ENCODE assay signal across 1 cellular context in genomic region chr21:33199516-33200217, GRCh38.
TF ChIP-seq lines count a peak whose summit lies in the region.

No MANE protein-coding gene starts in this region.

TF ChIP-seq in K562, 482 proteins besides CTCF, POLR2A, EP300 and RAD21 (continued from another document and continues in another):
- no peak for TF ChIP-seq ZNF518B (CRISPR knock-in tag; IDR thresholded peaks at IDR 0.05)
- peak; percentile 91 for TF ChIP-seq JUND (IDR thresholded peaks at IDR 0.05; ENCODE audit: borderline replicate concordance, low read depth, low read length)
- TF ChIP-seq JUND (tag; IDR thresholded peaks at IDR 0.05; ENCODE audit: borderline replicate concordance, low read depth, low read length), result peak; percentile 97
- no peak for TF ChIP-seq FOXP4 (CRISPR knock-in tag; IDR thresholded peaks at IDR 0.05; ENCODE audit: borderline replicate concordance)
- TF ChIP-seq HCFC1 (IDR thresholded peaks at IDR 0.05; ENCODE audit: low read depth, low read length), result 0 out of 2 replicates have a peak, but pooled peaks have one; percentile 26
- TF ChIP-seq CREB3L1 (IDR thresholded peaks at IDR 0.05; ENCODE audit: borderline replicate concordance, low read depth), result no peak
- TF ChIP-seq ZNF431 (CRISPR knock-in tag; IDR thresholded peaks at IDR 0.05), result no peak
- TF ChIP-seq ESRRB (CRISPR knock-in tag; IDR thresholded peaks at IDR 0.05; ENCODE audit: borderline replicate concordance), result no peak
- TF ChIP-seq ATF3 (IDR thresholded peaks at IDR 0.05), result peak; percentile 97
- peak; percentile 95 for TF ChIP-seq ATF3 (CRISPR knock-in tag; conservative IDR thresholded peaks at IDR 0.05)
- no peak for TF ChIP-seq MCM5 (IDR thresholded peaks at IDR 0.05; ENCODE audit: low read depth)
- TF ChIP-seq MAFF (IDR thresholded peaks at IDR 0.05; ENCODE audit: low read length), result peak; percentile 83
- TF ChIP-seq NFXL1 (CRISPR knock-in tag; IDR thresholded peaks at IDR 0.05), result no peak
- no peak for TF ChIP-seq ZNF512 (tag; IDR thresholded peaks at IDR 0.05)
- no peak for TF ChIP-seq CBX5 (IDR thresholded peaks at IDR 0.05; ENCODE audit: borderline replicate concordance, low read depth)
- TF ChIP-seq ZNF668 (CRISPR knock-in tag; IDR thresholded peaks at IDR 0.05), result no peak
- TF ChIP-seq NFE2 (IDR thresholded peaks at IDR 0.05; ENCODE audit: low read depth), result peak; percentile 45; the same call in 1 of the 2 replicates
- TF ChIP-seq E2F8 (IDR thresholded peaks at IDR 0.05; ENCODE audit: low read depth, partially characterized antibody), result no peak
- TF ChIP-seq TGIF2 (CRISPR knock-in tag; IDR thresholded peaks at IDR 0.05), result no peak
- peak; percentile 91 for TF ChIP-seq ARID2 (IDR thresholded peaks at IDR 0.05)
- TF ChIP-seq TSHZ1 (CRISPR knock-in tag; IDR thresholded peaks at IDR 0.05), result no peak
- TF ChIP-seq GMEB1 (CRISPR knock-in tag; IDR thresholded peaks at IDR 0.05), result 0 out of 2 replicates have a peak, but pooled peaks have one; percentile 16
- no peak for TF ChIP-seq ZNF436 (CRISPR knock-in tag; IDR thresholded peaks at IDR 0.05)
- TF ChIP-seq NCOA6 (IDR thresholded peaks at IDR 0.05), result no peak
- TF ChIP-seq RB1 (IDR thresholded peaks at IDR 0.05; ENCODE audit: low read depth), result peak; percentile 48; the same call in 1 of the 2 replicates
- peak; percentile 44; the same call in 1 of the 2 replicates for TF ChIP-seq CTBP1 (IDR thresholded peaks at IDR 0.05; ENCODE audit: borderline replicate concordance)
- TF ChIP-seq ELF2 (CRISPR knock-in tag; IDR thresholded peaks at IDR 0.05), result no peak
- no peak for TF ChIP-seq FOXP1 (CRISPR knock-in tag; IDR thresholded peaks at IDR 0.05)
- no peak for TF ChIP-seq ZSCAN32 (CRISPR knock-in tag; IDR thresholded peaks at IDR 0.05)
- TF ChIP-seq EP400 (IDR thresholded peaks at IDR 0.05), result 0 out of 2 replicates have a peak, but pooled peaks have one; percentile 18
- no peak for TF ChIP-seq ZNF395 (CRISPR knock-in tag; IDR thresholded peaks at IDR 0.05)
- TF ChIP-seq CREB1 (IDR thresholded peaks at IDR 0.05), result no peak
- peak; percentile 34; the same call in 1 of the 2 replicates for TF ChIP-seq CREB1 (CRISPR knock-in tag; IDR thresholded peaks at IDR 0.05)
- TF ChIP-seq ZNF224 (CRISPR knock-in tag; IDR thresholded peaks at IDR 0.05), result no peak
- peak; percentile 45; the same call in 1 of the 2 replicates for TF ChIP-seq CEBPG (CRISPR knock-in tag; IDR thresholded peaks at IDR 0.05)
- TF ChIP-seq CEBPG (tag; conservative IDR thresholded peaks at IDR 0.05 in 1 of 2, IDR thresholded peaks at IDR 0.05 in 1 of 2), result 0 out of 4 replicates have a peak, but pooled peaks of 1 of the 2 experiments have one; percentile 41
- TF ChIP-seq SAFB (IDR thresholded peaks at IDR 0.05; ENCODE audit: borderline replicate concordance, low read depth, low read length), result no peak
- TF ChIP-seq ZNF644 (tag; IDR thresholded peaks at IDR 0.05; ENCODE audit: low read depth), result no peak
- no peak for TF ChIP-seq POLR2AphosphoS2 (IDR thresholded peaks at IDR 0.05; ENCODE audit: low read length)
- TF ChIP-seq NR4A1 (CRISPR knock-in tag; IDR thresholded peaks at IDR 0.05), result no peak
- TF ChIP-seq NR4A1 (tag; IDR thresholded peaks at IDR 0.05), result no peak
- no peak for TF ChIP-seq ZC3H4 (CRISPR knock-in tag; IDR thresholded peaks at IDR 0.05; ENCODE audit: borderline replicate concordance)
- no peak for TF ChIP-seq HDGF (IDR thresholded peaks at IDR 0.05)
- TF ChIP-seq RHOXF2B (CRISPR knock-in tag; conservative IDR thresholded peaks at IDR 0.05), result no peak
- 0 out of 2 replicates have a peak, but pooled peaks have one; percentile 65 for TF ChIP-seq KAT7 (CRISPR knock-in tag; IDR thresholded peaks at IDR 0.05; ENCODE audit: borderline replicate concordance)
- no peak for TF ChIP-seq WHSC1 (IDR thresholded peaks at IDR 0.05; ENCODE audit: low read length)
- TF ChIP-seq TBL1XR1 (IDR thresholded peaks at IDR 0.05; ENCODE audit: low read length in 2 of 2), result peak in 1 of 2 experiments; percentile 40; a peak in 1 of 4 replicates
- no peak for TF ChIP-seq ZNF75A (CRISPR knock-in tag; IDR thresholded peaks at IDR 0.05)
- peak in 1 of 2 experiments; percentile 29; a peak in 1 of 4 replicates for TF ChIP-seq MAZ (CRISPR knock-in tag; conservative IDR thresholded peaks at IDR 0.05 in 1 of 2, IDR thresholded peaks at IDR 0.05 in 1 of 2)
- no peak for TF ChIP-seq COPS2 (conservative IDR thresholded peaks at IDR 0.05)
